ENCODE assay signal across 11 cellular contexts in genomic region chr2:134124047-134124753, GRCh38.
DNase-seq lines count a peak whose midpoint lies in the region; ATAC-seq and TF ChIP-seq lines count a peak whose summit lies in the region.
"Had no signal": no experiment of that assay in that cellular context is flagged by ENCODE, and none has a peak within 500 bp of the region (broad histone marks: within the 10 kb centered on the region; RNA-seq: fewer than 3 reads in every experiment).

No MANE protein-coding gene starts in this region.

- H3K27ac Mint-ChIP-seq in IgD-negative memory B cell = peak overlapping the region; percentile 28 to 86 (median 81)
- H3K27ac Mint-ChIP-seq in activated T-cell treated with anti-CD3 and anti-CD28 coated beads, Interleukin-2, amount 50 U/mL, for 24 hours = no peak overlapping the region

- no peaks in the 10 kb centered on the region for H3K9me3 Mint-ChIP-seq in IgD-negative memory B cell
- no peaks in the 10 kb centered on the region for H3K9me3 Mint-ChIP-seq in activated T-cell treated with anti-CD3 and anti-CD28 coated beads, Interleukin-2, amount 50 U/mL, for 24 hours

- no peaks in the 10 kb centered on the region for H3K36me3 ChIP-seq in ascending aorta
- H3K36me3 ChIP-seq: adrenal gland had no signal

- H3K4me1 Mint-ChIP-seq in IgD-negative memory B cell = peaks cover 68 to 73% (median 72%) of the 10 kb centered on the region in 3 donors
- peaks cover 82% of the 10 kb centered on the region for H3K4me1 Mint-ChIP-seq in activated T-cell treated with anti-CD3 and anti-CD28 coated beads, Interleukin-2, amount 50 U/mL, for 24 hours (ENCODE audit: low read depth)

- no peaks in the 10 kb centered on the region for H3K9me3 ChIP-seq in ascending aorta
- H3K9me3 ChIP-seq: adrenal gland, testis had no signal

- H3K27ac ChIP-seq in C4-2B = peak overlapping the region; percentile 19; the same call in 1 of the 2 replicates
- H3K27ac ChIP-seq in ascending aorta = no peak overlapping the region
- H3K27ac ChIP-seq: adrenal gland, testis had no signal

- no peaks in the 10 kb centered on the region for H3K27me3 ChIP-seq in ascending aorta
- H3K27me3 ChIP-seq: adrenal gland, testis had no signal

- H3K36me3 Mint-ChIP-seq in IgD-negative memory B cell = peaks cover 1% of the 10 kb centered on the region
- H3K36me3 Mint-ChIP-seq in activated T-cell treated with anti-CD3 and anti-CD28 coated beads, Interleukin-2, amount 50 U/mL, for 24 hours (ENCODE audit: low read depth) = peaks cover 11% of the 10 kb centered on the region

- no peak for TF ChIP-seq CTCF in C4-2B (conservative IDR thresholded peaks at IDR 0.05)
- TF ChIP-seq CTCF in ascending aorta (IDR thresholded peaks at IDR 0.05) = no peak

- ATAC-seq in left lobe of liver = peak; percentile 7

- H3K4me1 ChIP-seq in ascending aorta = peaks cover 4 to 17% of the 10 kb centered on the region in 2 donors

- DNase-seq in NCI-H82 (lab: John Stamatoyannopoulos, UW) (peak; percentile 96), left lobe of liver (ENCODE audit: low spot score) (peak; percentile 61), ascending aorta (ENCODE audit: low spot score in 2 of 2) (no peak), epidermal melanocyte (ENCODE audit: insufficient read length, low spot score) (no peak)
- DNase-seq in stimulated activated CD4-positive, alpha-beta T cell treated with anti-CD3 and anti-CD28 coated beads, Interleukin-15, amount 100 ng/mL, for 24 hours = no peak
- no peak for DNase-seq in activated T-cell treated with anti-CD3 and anti-CD28 coated beads, Interleukin-2, amount 50 U/mL, for 24 hours
- DNase-seq: activated CD4-positive, alpha-beta T cell treated with anti-CD3 and anti-CD28 coated beads, Interleukin-2, amount 50 U/mL, for 48 hours; adrenal gland; testis had no signal

- peak overlapping the region in 3 of 4 donors; percentile 80 to 97 (median 85) for H3K4me3 Mint-ChIP-seq in IgD-negative memory B cell
- no peak overlapping the region for H3K4me3 Mint-ChIP-seq in activated T-cell treated with anti-CD3 and anti-CD28 coated beads, Interleukin-2, amount 50 U/mL, for 24 hours

- H3K27me3 Mint-ChIP-seq in IgD-negative memory B cell = no peaks in the 10 kb centered on the region
- no peaks in the 10 kb centered on the region for H3K27me3 Mint-ChIP-seq in activated T-cell treated with anti-CD3 and anti-CD28 coated beads, Interleukin-2, amount 50 U/mL, for 24 hours

- H3K4me3 ChIP-seq in ascending aorta = no peak overlapping the region
- H3K4me3 ChIP-seq: adrenal gland, testis had no signal

- intact Hi-C loops in ascending aorta (cut with DNase I) = no loop called here

Comparison
In these comparisons a context has a peak if more than half of its experiments do, and no peak if none do; other contexts are left out.
1. DNase-seq: peak in NCI-H82 (single experiment) and left lobe of liver (single experiment); none in stimulated activated CD4-positive, alpha-beta T cell treated with anti-CD3 and anti-CD28 coated beads, Interleukin-15, amount 100 ng/mL, for 24 hours (single experiment), ascending aorta (0 of 2), epidermal melanocyte (single experiment) and activated T-cell treated with anti-CD3 and anti-CD28 coated beads, Interleukin-2, amount 50 U/mL, for 24 hours (single experiment).